ENCODE assay signal across 8 cellular contexts in the genomic region with DNA sequence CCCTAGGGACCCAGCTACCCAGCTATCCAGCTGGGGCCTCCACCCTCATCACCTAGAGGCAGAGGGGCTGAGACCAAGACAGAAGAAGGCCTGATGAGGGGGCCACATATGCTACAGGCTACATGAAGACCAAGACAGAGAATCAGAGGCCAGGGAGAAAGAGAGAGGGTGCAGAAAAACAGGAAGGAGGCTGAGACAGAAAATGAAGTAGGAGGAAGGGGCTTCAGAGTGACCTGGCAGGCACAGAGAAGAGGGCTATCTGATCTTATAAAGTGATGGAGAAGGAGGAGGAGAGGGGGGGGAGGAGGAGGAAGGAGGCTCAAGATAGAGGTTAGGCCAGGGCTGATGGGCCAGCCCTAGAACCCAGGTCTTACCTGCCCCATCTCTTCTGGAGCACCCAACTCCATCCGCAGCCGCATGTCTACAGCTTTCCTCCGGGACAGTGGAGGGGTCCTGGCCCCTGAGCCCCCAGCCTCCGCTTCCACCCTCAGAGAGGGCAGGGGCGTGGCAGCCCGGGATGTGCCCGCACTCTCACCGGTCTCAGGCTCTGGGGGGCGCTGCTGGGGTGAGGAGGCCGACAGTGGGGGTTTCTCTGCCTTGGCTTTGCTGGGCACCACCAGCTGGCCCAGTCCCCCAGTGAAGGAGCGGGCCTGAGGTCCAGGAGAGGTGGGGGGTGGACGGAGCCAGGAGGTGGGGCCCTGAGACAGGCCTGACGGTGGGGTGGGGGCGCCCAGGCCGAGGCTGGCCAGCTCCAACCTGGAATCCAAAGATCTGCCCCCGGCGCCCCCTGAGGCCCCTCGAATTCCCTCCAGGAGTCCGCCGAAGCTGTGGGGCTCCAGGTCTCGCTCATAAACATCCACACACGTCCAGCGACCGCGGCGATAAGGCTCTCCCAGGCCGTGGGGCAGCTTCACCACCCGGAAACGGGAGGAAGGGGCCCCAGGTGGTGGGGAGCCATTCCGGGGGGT. TPM values are rescaled to one million over a fixed set of nuclear protein-coding genes. Genes with fewer than 3 reads are reported as not detected.
DNase-seq lines count a peak whose midpoint lies in the region; ATAC-seq, FAIRE-seq and TF ChIP-seq lines count a peak whose summit lies in the region.

No MANE protein-coding gene starts in this region.

- H3K36me3 Mint-ChIP-seq in astrocyte (ENCODE audit: low read depth, unreplicated experiment) = peaks cover 4% of the 10 kb centered on the region

- DNase-seq in astrocyte (ENCODE audit: low read depth) (no peak), right lobe of liver (no peak), NCI-H446 treated with DMSO at 0.1 percent for 48 hours (lab: John Stamatoyannopoulos, UW) (no peak)

- H2AFZ ChIP-seq in Loucy (ENCODE audit: low read length) (no peak overlapping the region), astrocyte (ENCODE audit: low read depth, low read length) (no peak overlapping the region)

- no peak for TF ChIP-seq POLR2A in right lobe of liver (IDR thresholded peaks at IDR 0.05)

- ATAC-seq in right lobe of liver = no peak
- ATAC-seq in HG02623 (IDR thresholded peaks at IDR 0.05; ENCODE audit: unreplicated experiment) = no peak
- no peak for ATAC-seq in GM19035 (IDR thresholded peaks at IDR 0.05; ENCODE audit: unreplicated experiment)

- intact Hi-C loops in right lobe of liver (cut with DNase I) = loop anchor here (5.0 to 10.0 kb wide), 2 partner anchors 85 to 208 kb away; no protein-coding TSS in a partner anchor

- peaks cover 16% of the 10 kb centered on the region for H3K4me1 Mint-ChIP-seq in astrocyte (ENCODE audit: low read depth, unreplicated experiment)

- 40% methylated on average over 2 of the region's 30 CpGs for WGBS in right lobe of liver (ENCODE audit: insufficient coverage, low coverage, low lambda C conversion rate, missing lambda C conversion rate)

- H3K4me1 ChIP-seq in BLaER1 = peaks cover 77% of the 10 kb centered on the region
- peaks cover 40% of the 10 kb centered on the region for H3K4me1 ChIP-seq in Loucy (ENCODE audit: insufficient read depth, low read length, poor library complexity, severe bottlenecking)
- H3K4me1 ChIP-seq in astrocyte (ENCODE audit: insufficient read depth, low read length) = peaks cover 14% of the 10 kb centered on the region
- peaks cover 0 to 13% (median 3%) of the 10 kb centered on the region in 4 donors for H3K4me1 ChIP-seq in right lobe of liver
- peaks cover 11 to 57% (median 44%) of the 10 kb centered on the region in 5 donors for H3K4me1 ChIP-seq in subcutaneous abdominal adipose tissue (ENCODE audit: control insufficient read depth in 5 of 5, insufficient read depth in 5 of 5, low read length in 5 of 5)

- H3K9ac ChIP-seq in BLaER1 (peak overlapping the region; percentile 97), Loucy (ENCODE audit: low read depth, low read length, poor library complexity, severe bottlenecking) (peak overlapping the region; percentile 99), astrocyte (ENCODE audit: low read length) (peak overlapping the region; percentile 90), subcutaneous abdominal adipose tissue (ENCODE audit: low read length in 5 of 5) (peak overlapping the region in 4 of 5 donors; percentile 61 to 95 (median 78))

- H3K9me3 Mint-ChIP-seq in astrocyte (ENCODE audit: unreplicated experiment) = no peaks in the 10 kb centered on the region

- H3K27me3 Mint-ChIP-seq in astrocyte (ENCODE audit: low read depth, unreplicated experiment) = no peaks in the 10 kb centered on the region

- H3K9me3 ChIP-seq in BLaER1 (no peaks in the 10 kb centered on the region), Loucy (ENCODE audit: insufficient read depth, low read depth, low read length) (no peaks in the 10 kb centered on the region), astrocyte (ENCODE audit: insufficient read depth, low read depth, low read length) (no peaks in the 10 kb centered on the region), right lobe of liver (no peaks in the 10 kb centered on the region), subcutaneous abdominal adipose tissue (ENCODE audit: control insufficient read depth in 5 of 5, low read length in 5 of 5) (no peaks in the 10 kb centered on the region)

- H4K20me1 ChIP-seq in BLaER1 (peaks cover 56% of the 10 kb centered on the region), Loucy (ENCODE audit: insufficient read depth, low read length, poor library complexity, severe bottlenecking) (peaks cover 59% of the 10 kb centered on the region), astrocyte (ENCODE audit: insufficient read depth, low read length) (peaks cover 43% of the 10 kb centered on the region)

- H3K79me2 ChIP-seq in Loucy (ENCODE audit: insufficient read depth, low read length) = peaks cover 62% of the 10 kb centered on the region
- H3K79me2 ChIP-seq in astrocyte (ENCODE audit: insufficient read depth, low read length) = peaks cover 42% of the 10 kb centered on the region

- peaks cover 3% of the 10 kb centered on the region; the same call in 1 of the 2 replicates for H3F3A ChIP-seq in Loucy (ENCODE audit: low read depth)

- TF ChIP-seq CTCF in Loucy (conservative IDR thresholded peaks at IDR 0.05; ENCODE audit: low read length) (peak; percentile 65), astrocyte (IDR thresholded peaks at IDR 0.05; ENCODE audit: insufficient read depth, low read depth, low read length) (no peak), right lobe of liver (IDR thresholded peaks at IDR 0.05) (peak in 1 of 4 donors; percentile 6)

- no peak for FAIRE-seq in astrocyte (lab: Jason Lieb, UNC)

- H3K27me3 ChIP-seq in BLaER1 = no peaks in the 10 kb centered on the region
- H3K27me3 ChIP-seq in Loucy (ENCODE audit: insufficient read depth, low read length, poor library complexity, severe bottlenecking) = peaks cover 5% of the 10 kb centered on the region
- H3K27me3 ChIP-seq in astrocyte (ENCODE audit: insufficient read depth, low read length) = no peaks in the 10 kb centered on the region
- H3K27me3 ChIP-seq in right lobe of liver = no peaks in the 10 kb centered on the region
- no peaks in the 10 kb centered on the region for H3K27me3 ChIP-seq in subcutaneous abdominal adipose tissue (ENCODE audit: control insufficient read depth in 5 of 5, insufficient read depth in 4 of 5, low read length in 5 of 5)

- H3K36me3 ChIP-seq in BLaER1 (peaks cover 46% of the 10 kb centered on the region), Loucy (ENCODE audit: insufficient read depth, low read length) (peaks cover 11% of the 10 kb centered on the region; the same call in 1 of the 2 replicates), astrocyte (ENCODE audit: insufficient read depth, low read length) (no peaks in the 10 kb centered on the region), right lobe of liver (peaks cover 0 to 12% (median 4%) of the 10 kb centered on the region in 4 donors), subcutaneous abdominal adipose tissue (ENCODE audit: control insufficient read depth in 5 of 5, insufficient read depth in 5 of 5, low read length in 5 of 5) (peaks cover 0 to 10% (median 9%) of the 10 kb centered on the region in 5 donors)

- H3K4me3 ChIP-seq in BLaER1 (peak overlapping the region; percentile 92), Loucy (ENCODE audit: low read length, poor library complexity, severe bottlenecking) (peak overlapping the region; percentile 84), astrocyte (ENCODE audit: insufficient read depth, low read depth, low read length) (peak overlapping the region; percentile 81), right lobe of liver (peak overlapping the region; percentile 32 to 96 (median 77)), subcutaneous abdominal adipose tissue (ENCODE audit: low read depth in 1 of 5, low read length in 5 of 5) (peak overlapping the region; percentile 62 to 94 (median 88))

- peak overlapping the region; percentile 95 for H3K27ac ChIP-seq in BLaER1
- H3K27ac ChIP-seq in astrocyte (ENCODE audit: low read depth, low read length) = no peak overlapping the region
- H3K27ac ChIP-seq in right lobe of liver = peak overlapping the region in 2 of 3 donors; percentile 15 to 47
- peak overlapping the region; percentile 89 for H3K27ac ChIP-seq in subcutaneous abdominal adipose tissue (ENCODE audit: low read depth, low read length)

- no peaks in the 10 kb centered on the region for H3K9me2 ChIP-seq in Loucy (replicated peaks; ENCODE audit: low read depth, low read length)

- H3K4me3 Mint-ChIP-seq in astrocyte (ENCODE audit: unreplicated experiment) = peak overlapping the region; percentile 83

- H3K4me2 ChIP-seq in BLaER1 (peak overlapping the region; percentile 100), Loucy (ENCODE audit: low read depth, low read length, poor library complexity, severe bottlenecking) (peak overlapping the region; percentile 99), astrocyte (ENCODE audit: low read length) (peak overlapping the region; percentile 93)

- H3K27ac Mint-ChIP-seq in astrocyte (ENCODE audit: unreplicated experiment) = peak overlapping the region; percentile 58

RNA-seq across cellular contexts. Expression of a gene that starts 1.8 kb away (rescaled TPM):
- total RNA-seq in astrocyte (52.9 and 53.4 TPM in 2 replicates), right lobe of liver (10 to 100 TPM; 12.5 to 20.5 (median 17.0) TPM)

RNA-seq across cellular contexts. Expression of a gene that starts 6.5 kb away (rescaled TPM):
- total RNA-seq in astrocyte = 2.5 and 2.6 TPM in 2 replicates
- total RNA-seq in right lobe of liver = under 1 TPM; 0.06 to 0.74 (median 0.32) TPM

RNA-seq across cellular contexts. Expression of a gene that starts 13.1 kb away (rescaled TPM):
- total RNA-seq in astrocyte = 2.5 and 2.6 TPM in 2 replicates
- not detected for total RNA-seq in right lobe of liver

RNA-seq across cellular contexts. Expression of a gene that starts 40.9 kb away (rescaled TPM):
- total RNA-seq in astrocyte (18.5 and 19.7 TPM in 2 replicates), right lobe of liver (10 to 100 TPM in 5 of 6 experiments, 1 to 10 TPM in 1; 9.8 to 26.8 (median 13.2) TPM)

RNA-seq across cellular contexts. Expression of a gene that starts 47.6 kb away (rescaled TPM):
- total RNA-seq in astrocyte (20.2 and 20.5 TPM in 2 replicates), right lobe of liver (10 to 100 TPM; 17.1 to 25.1 (median 20.7) TPM)
